In the genomic region with DNA sequence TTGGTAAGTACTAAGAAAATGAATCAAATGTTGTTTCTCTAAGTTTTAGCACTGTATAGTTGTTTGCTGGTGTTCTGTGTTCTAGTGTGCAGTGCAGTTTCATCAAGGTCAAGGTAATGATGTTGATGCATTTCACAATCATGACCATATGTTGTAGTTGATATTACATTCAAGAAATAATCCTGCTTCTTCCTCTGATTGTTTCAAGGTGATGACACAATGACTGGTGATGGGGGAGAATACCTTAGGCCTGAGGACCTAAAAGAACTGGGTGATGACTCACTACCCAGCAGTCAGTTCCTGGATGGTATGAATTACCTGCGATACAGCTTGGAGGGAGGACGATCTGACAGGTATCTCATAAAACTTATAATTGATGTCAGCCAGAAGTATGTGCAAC, we compare ENCODE assay signal across 22 cellular contexts.
DNase-seq lines count a peak whose midpoint lies in the region; ATAC-seq and TF ChIP-seq lines count a peak whose summit lies in the region.
"Had no signal": no experiment of that assay in that cellular context is flagged by ENCODE, and none has a peak within 500 bp of the region (broad histone marks: within the 10 kb centered on the region; RNA-seq: fewer than 3 reads in every experiment).

No MANE protein-coding gene starts in this region.

- H3K27ac ChIP-seq in IMR-90 (ENCODE audit: insufficient read depth, low read length), result no peak overlapping the region
- H3K27ac ChIP-seq in RWPE2 (ENCODE audit: poor library complexity, severe bottlenecking), result no peak overlapping the region
- no peak overlapping the region for H3K27ac ChIP-seq in uterus
- H3K27ac ChIP-seq: Peyer's patch had no signal

- POLR2A ChIA-PET in IMR-90 (lab: Charles Lee; ENCODE audit: unreplicated experiment), result no interaction called here

- H3K18ac ChIP-seq in IMR-90 (ENCODE audit: low read depth, low read length), result no peak overlapping the region

- TF ChIP-seq POLR2A in IMR-90 (IDR thresholded peaks at IDR 0.05; ENCODE audit: low read depth, low read length), result no peak
- no peak for TF ChIP-seq POLR2A in uterus (IDR thresholded peaks at IDR 0.05)

- no peak overlapping the region for H3K4me3 ChIP-seq in IMR-90 (ENCODE audit: insufficient read depth, low read depth, low read length)
- H3K4me3 ChIP-seq in RWPE2 (ENCODE audit: severe bottlenecking), result no peak overlapping the region
- H3K4me3 ChIP-seq in epithelial cell of esophagus (ENCODE audit: low read length), result no peak overlapping the region
- no peak overlapping the region for H3K4me3 ChIP-seq in uterus
- H3K4me3 ChIP-seq: Peyer's patch had no signal

- no peak overlapping the region for H4K8ac ChIP-seq in IMR-90 (ENCODE audit: low read depth in 2 of 2, low read length in 2 of 2)

- no peak overlapping the region for H3K56ac ChIP-seq in IMR-90 (ENCODE audit: extremely low read depth, insufficient read depth, low read length)

- in situ Hi-C loops in IMR-90 (cut with MboI; ENCODE audit: low sequenced_read_pairs), result no loop called here

- H2BK15ac ChIP-seq in IMR-90 (ENCODE audit: low read depth, low read length), result no peak overlapping the region

- intact Hi-C loops in IMR-90 (cut with micrococcal nuclease) (no loop called here), uterus (cut with DNase I; ENCODE audit: low total_unique reads) (no loop called here)

- peaks cover 3% of the 10 kb centered on the region for H3K27me3 ChIP-seq in IMR-90 (ENCODE audit: control insufficient read depth, insufficient read depth, low read length)
- no peaks in the 10 kb centered on the region for H3K27me3 ChIP-seq in RWPE2 (ENCODE audit: insufficient read depth, poor library complexity, severe bottlenecking)
- no peaks in the 10 kb centered on the region for H3K27me3 ChIP-seq in uterus
- H3K27me3 ChIP-seq: Peyer's patch had no signal

- H2BK20ac ChIP-seq in IMR-90 (ENCODE audit: low read depth, low read length), result no peak overlapping the region

- no peak overlapping the region for H3K23ac ChIP-seq in IMR-90 (ENCODE audit: low read depth, low read length)

- H3K4ac ChIP-seq in IMR-90 (ENCODE audit: low read depth, low read length), result no peak overlapping the region

- no peak overlapping the region for H2AK5ac ChIP-seq in IMR-90 (ENCODE audit: low read depth, low read length)

- CTCF ChIA-PET in IMR-90 (lab: Yijun Ruan, JAX), result no interaction called here

- no peak overlapping the region for H2BK120ac ChIP-seq in IMR-90 (ENCODE audit: low read depth, low read length)

- H3K79me1 ChIP-seq in IMR-90 (ENCODE audit: low read depth in 1 of 2, low read length in 2 of 2), result no peaks in the 10 kb centered on the region

- H4K20me1 ChIP-seq in IMR-90 (ENCODE audit: insufficient read depth, low read length), result no peaks in the 10 kb centered on the region

- BruUV-seq in IMR-90 (replicated peaks; lab: Mats Ljungman, UMichigan), result no TSS peak

- H2AFZ ChIP-seq in IMR-90 (replicated peaks; ENCODE audit: low read length, poor library complexity), result no peak overlapping the region

- DNase-seq in IMR-90 (no peak), RWPE2 (ENCODE audit: low spot score) (no peak), epithelial cell of esophagus (ENCODE audit: low read depth) (peak; percentile 97), kidney tubule cell (ENCODE audit: low spot score) (peak; percentile 73), mucosa of gallbladder (ENCODE audit: low spot score) (no peak), uterus (no peak), T-helper 9 cell (no peak)
- DNase-seq: ACHN; AML-193; Calu3; CD4-positive, CD25-positive, alpha-beta regulatory T cell; DMS79; H7; KBM-7; NCI-H1436 treated with DMSO at 0.1 percent for 48 hours; NCI-H2029 treated with DMSO at 0.1 percent for 48 hours; NCI-H2171 treated with DMSO at 0.1 percent for 48 hours; NCI-H510A; NCI-H82; Peyer's patch; SHP77 treated with DMSO at 0.1 percent for 48 hours had no signal

- H3K4me1 ChIP-seq in IMR-90 (ENCODE audit: control insufficient read depth, insufficient read depth, low read length) (no peaks in the 10 kb centered on the region), RWPE2 (ENCODE audit: insufficient read depth, poor library complexity, severe bottlenecking) (peaks cover 4% of the 10 kb centered on the region), uterus (no peaks in the 10 kb centered on the region)
- H3K4me1 ChIP-seq: Peyer's patch had no signal

- no peak overlapping the region for H2AK9ac ChIP-seq in IMR-90 (replicated peaks; ENCODE audit: low read depth, low read length, poor library complexity)

- H3K36me3 ChIP-seq in IMR-90 (ENCODE audit: control insufficient read depth, insufficient read depth, low read length), result no peaks in the 10 kb centered on the region
- H3K36me3 ChIP-seq in RWPE2 (ENCODE audit: low read depth), result no peaks in the 10 kb centered on the region
- no peaks in the 10 kb centered on the region for H3K36me3 ChIP-seq in uterus
- H3K36me3 ChIP-seq: Peyer's patch had no signal

- ATAC-seq in IMR-90 (ENCODE audit: low read depth) (no peak), RWPE2 (ENCODE audit: low read depth) (peak; percentile 99), HG02588 (IDR thresholded peaks at IDR 0.05; ENCODE audit: unreplicated experiment) (no peak)

- no peak overlapping the region for H4K5ac ChIP-seq in IMR-90 (ENCODE audit: low read depth, low read length)

- H3K4me2 ChIP-seq in IMR-90 (ENCODE audit: low read depth, low read length), result no peak overlapping the region

- dilution Hi-C loops in IMR-90 (cut with HindIII; ENCODE audit: low sequenced_read_pairs, unreplicated experiment), result no loop called here

- no peaks in the 10 kb centered on the region for H3K9me3 ChIP-seq in IMR-90 (ENCODE audit: control insufficient read depth, insufficient read depth, low read length)
- H3K9me3 ChIP-seq in RWPE2 (ENCODE audit: severe bottlenecking), result no peaks in the 10 kb centered on the region
- H3K9me3 ChIP-seq in uterus, result no peaks in the 10 kb centered on the region
- H3K9me3 ChIP-seq: Peyer's patch had no signal

- no peak for TF ChIP-seq RAD21 in IMR-90 (IDR thresholded peaks at IDR 0.05; ENCODE audit: low read length)

- no peak for TF ChIP-seq CTCF in IMR-90 (conservative IDR thresholded peaks at IDR 0.05; ENCODE audit: low read depth, low read length)
- no peak for TF ChIP-seq CTCF in RWPE2 (IDR thresholded peaks at IDR 0.05; ENCODE audit: poor library complexity, severe bottlenecking)
- no peak for TF ChIP-seq CTCF in epithelial cell of esophagus (IDR thresholded peaks at IDR 0.05; ENCODE audit: insufficient read depth, low read depth, low read length, missing control alignments)
- no peak for TF ChIP-seq CTCF in uterus (IDR thresholded peaks at IDR 0.05)

- no peak overlapping the region for H3K9ac ChIP-seq in IMR-90 (ENCODE audit: low read depth, low read length)

- H2BK5ac ChIP-seq in IMR-90 (ENCODE audit: low read depth, low read length, poor library complexity, severe bottlenecking), result no peak overlapping the region

- H4K91ac ChIP-seq in IMR-90 (ENCODE audit: insufficient read depth, low read depth, low read length), result no peak overlapping the region

- no peak overlapping the region for H3K14ac ChIP-seq in IMR-90 (replicated peaks; ENCODE audit: low read depth, low read length)

- no CpG with 5 or more reads among the region's 2 CpGs for whole genome bisulfite sequencing in IMR-90 (ENCODE audit: extremely low coverage in 2 of 2, insufficient read length in 1 of 2), 2 experiments

- no peaks in the 10 kb centered on the region for H3K9me1 ChIP-seq in IMR-90 (ENCODE audit: insufficient read depth, low read length)

TF ChIP-seq in IMR-90, 13 proteins besides CTCF, POLR2A, EP300 and RAD21:
- TF ChIP-seq RFX5 (IDR thresholded peaks at IDR 0.05; ENCODE audit: low read depth, low read length), result no peak
- peak; percentile 57 for TF ChIP-seq CEBPB (IDR thresholded peaks at IDR 0.05; ENCODE audit: low read depth, low read length)

Comparison
In these comparisons a context has a peak if more than half of its experiments do, and no peak if none do; other contexts are left out.
1. DNase-seq: peak in epithelial cell of esophagus (single experiment) and kidney tubule cell (single experiment); none in IMR-90 (single experiment), RWPE2 (single experiment), mucosa of gallbladder (single experiment), uterus (0 of 2) and T-helper 9 cell (single experiment).